ENCODE assay signal across 16 cellular contexts in genomic region chr2:27304488-27305240, GRCh38. TPM values are rescaled to one million over a fixed set of nuclear protein-coding genes. Genes with fewer than 3 reads are reported as not detected.
A peak's percentile ranks its signal among the peaks of the same experiment; 100 is the strongest.
DNase-seq lines count a peak whose midpoint lies in the region; ATAC-seq, FAIRE-seq and TF ChIP-seq lines count a peak whose summit lies in the region.
"Had no signal": no experiment of that assay in that cellular context is flagged by ENCODE, and none has a peak within 500 bp of the region (broad histone marks: within the 10 kb centered on the region; RNA-seq: fewer than 3 reads in every experiment).

No MANE protein-coding gene starts in this region.

- ATAC-seq in heart left ventricle (no peak), K562 (no peak), GM18868 (IDR thresholded peaks at IDR 0.05; ENCODE audit: unreplicated experiment) (no peak)

- CTCF ChIA-PET in K562 (lab: Yijun Ruan, JAX; ENCODE audit: low intra/inter-chr PET ratio) = interaction anchor here (1.3 to 2.7 kb wide), 3 partner anchors 24 to 207 kb away, joined by 8 to 23 read pairs (median 19); no protein-coding TSS in a partner anchor

- no peak overlapping the region for H3K27ac ChIP-seq in heart left ventricle
- H3K27ac ChIP-seq in K562 (ENCODE audit: extremely low read depth, low read depth, low read length) = no peak overlapping the region
- H3K27ac ChIP-seq in osteoblast (ENCODE audit: low read depth, low read length) = no peak overlapping the region
- H3K27ac ChIP-seq: A549, C4-2B had no signal

- H4K20me1 ChIP-seq in K562 (replicated peaks; ENCODE audit: control insufficient read depth, insufficient read depth, low read length) (no peaks in the 10 kb centered on the region), osteoblast (ENCODE audit: insufficient read depth, low read length) (peaks cover 14% of the 10 kb centered on the region)

- H3K9ac ChIP-seq in K562 (ENCODE audit: insufficient read depth in 1 of 2, low read depth in 2 of 2, low read length in 2 of 2) = no peak overlapping the region

- H3K79me2 ChIP-seq in K562 (ENCODE audit: control insufficient read depth, insufficient read depth, low read length) = no peaks in the 10 kb centered on the region
- H3K79me2 ChIP-seq in osteoblast (ENCODE audit: insufficient read depth, low read length) = no peaks in the 10 kb centered on the region

- TF ChIP-seq CTCF in heart left ventricle (IDR thresholded peaks at IDR 0.05) = no peak
- no peak for TF ChIP-seq CTCF in K562 (IDR thresholded peaks at IDR 0.05 in 2 of 3, conservative IDR thresholded peaks at IDR 0.05 in 1 of 3; ENCODE audit: insufficient read depth in 2 of 3, low read depth in 1 of 3, low read length in 3 of 3)
- TF ChIP-seq CTCF in osteoblast (IDR thresholded peaks at IDR 0.05; ENCODE audit: extremely low read depth, low read depth, low read length) = no peak

- H3K4me1 ChIP-seq in heart left ventricle (peaks cover 0 to 36% (median 14%) of the 10 kb centered on the region in 12 donors), K562 (replicated peaks in 1 of 2; ENCODE audit: control insufficient read depth in 2 of 2, insufficient read depth in 2 of 2, low read length in 2 of 2) (peaks cover 0 to 8% of the 10 kb centered on the region in 2 experiments; a peak in 3 of 5 replicates), osteoblast (ENCODE audit: insufficient read depth, low read length) (no peaks in the 10 kb centered on the region)

- H3K36me3 ChIP-seq in heart left ventricle (peaks cover 0 to 85% (median 25%) of the 10 kb centered on the region in 9 donors), K562 (ENCODE audit: control insufficient read depth, insufficient read depth, low read length) (peaks cover 14% of the 10 kb centered on the region; the same call in 2 of the 3 replicates), osteoblast (ENCODE audit: insufficient read depth, low read length) (peaks cover 6% of the 10 kb centered on the region)
- H3K36me3 ChIP-seq: BE2C had no signal

- H3K4me2 ChIP-seq in K562 (ENCODE audit: insufficient read depth, low read length) (no peak overlapping the region), osteoblast (ENCODE audit: insufficient read depth, low read length) (no peak overlapping the region)
- H3K4me2 ChIP-seq: A549 had no signal

- in situ Hi-C loops in K562 (cut with MboI) = no loop called here

- TF ChIP-seq EP300 in K562 (IDR thresholded peaks at IDR 0.05; ENCODE audit: low read length) = no peak

- no peak overlapping the region for H3K4me3 ChIP-seq in heart left ventricle
- H3K4me3 ChIP-seq in K562 = no peak overlapping the region
- no peak overlapping the region for H3K4me3 ChIP-seq in osteoblast (ENCODE audit: insufficient read depth, low read length)
- H3K4me3 ChIP-seq: A549 had no signal

- TF ChIP-seq RAD21 in K562 (CRISPR knock-in tag; conservative IDR thresholded peaks at IDR 0.05 in 1 of 2, IDR thresholded peaks at IDR 0.05 in 1 of 2) = no peak

- peaks cover 0 to 48% (median 23%) of the 10 kb centered on the region in 9 donors for H3K27me3 ChIP-seq in heart left ventricle
- H3K27me3 ChIP-seq in K562 (ENCODE audit: control insufficient read depth in 2 of 2, insufficient read depth in 2 of 2, low read length in 2 of 2) = no peaks in the 10 kb centered on the region
- peaks cover 44% of the 10 kb centered on the region for H3K27me3 ChIP-seq in osteoblast (ENCODE audit: insufficient read depth, low read length)

- 86 to 88% (median 86%) methylated on average over 13 of the region's 13 CpGs for WGBS in heart left ventricle, 4 donors
- 21% methylated on average over 8 of the region's 13 CpGs for WGBS in K562 (ENCODE audit: insufficient coverage, low coverage, missing lambda C conversion rate)

- peak; percentile 37 for FAIRE-seq in K562 (lab: Jason Lieb, UNC)
- FAIRE-seq: A549, GM12892 had no signal

- intact Hi-C loops in cardiac septum (cut with DNase I) (loop anchor here (5.0 kb wide), 2 partner anchors 52 to 207 kb away; no protein-coding TSS in a partner anchor), heart left ventricle (cut with DNase I) (loop anchor here in 4 of 10 donors (5.0 to 10.0 kb wide), 3 partner anchors 42 to 207 kb away; partner anchors contain the start of gene SLC30A3 (in 2 of the 4)), K562 (cut with micrococcal nuclease) (loop anchor here (5.0 kb wide), 3 partner anchors 68 to 378 kb away; partner anchors contain the start of genes EIF2B4 and SNX17)

- H3K9me1 ChIP-seq in K562 (ENCODE audit: control insufficient read depth, insufficient read depth, low read length) = no peaks in the 10 kb centered on the region

- no TSS peak for BruUV-seq in K562 (replicated peaks; lab: Mats Ljungman, UMichigan)

- no peaks in the 10 kb centered on the region for H3K9me3 ChIP-seq in heart left ventricle
- no peaks in the 10 kb centered on the region for H3K9me3 ChIP-seq in K562 (replicated peaks; ENCODE audit: control insufficient read depth, insufficient read depth, low read depth, low read length)
- no peaks in the 10 kb centered on the region for H3K9me3 ChIP-seq in osteoblast (ENCODE audit: low read depth, low read length)
- H3K9me3 ChIP-seq: A549, BE2C had no signal

- H2AFZ ChIP-seq in K562 (ENCODE audit: low read depth, low read length) (no peak overlapping the region), osteoblast (ENCODE audit: low read length) (no peak overlapping the region)

- POLR2A ChIA-PET in K562 (lab: Yijun Ruan, JAX) = interaction anchor here (0.6 to 1.5 kb wide), 2 partner anchors 10 to 329 kb away, joined by 3 to 4 read pairs; no protein-coding TSS in a partner anchor

- DNase-seq in cardiac septum (ENCODE audit: low spot score) = peak; percentile 67
- DNase-seq in heart left ventricle = no peak
- no peak for DNase-seq in K562 (ENCODE audit: extremely low read depth in 1 of 4, low spot score in 3 of 4)
- peak; percentile 46 for DNase-seq in osteoblast (ENCODE audit: insufficient read length, low spot score, missing footprints)
- no peak for DNase-seq in dedifferentiated amniotic fluid mesenchymal stem cell (ENCODE audit: extremely low spot score)
- DNase-seq: BE2C; CD4-positive, alpha-beta memory T cell; DND-41; GDM1; H7 had no signal

- TF ChIP-seq POLR2A in heart left ventricle (IDR thresholded peaks at IDR 0.05) (no peak), K562 (conservative IDR thresholded peaks at IDR 0.05) (no peak)

RNA-seq across cellular contexts. Expression of gene UCN, which starts 3.6 kb away (rescaled TPM):
- total RNA-seq in cardiac septum (2.1 TPM), heart left ventricle (1 to 10 TPM in 6 of 9 donors, under 1 TPM in 3; 0.60 to 2.5 (median 1.1) TPM), K562 (2014; rRNA removed) (2.7 and 2.8 TPM in 2 replicates), K562 (2014; rRNA removed; fragmentation: Illumina TruSeq; extraction: Trizol) (0.25 TPM in 1 of 2 replicates, not detected in the other), K562 (2015; rRNA removed; fragmentation: Illumina TruSeq; extraction: Trizol) (0.64 and 0.65 TPM in 2 replicates), K562 (2021) (2.2 and 2.6 TPM in 2 replicates), osteoblast (0.36 and 1.2 TPM in 2 replicates)
- polyA plus RNA-seq in heart left ventricle (1 to 10 TPM; 1.3 to 1.4 TPM), K562 (2011; rRNA removed) (0.43 and 0.53 TPM in 2 replicates), K562 (2014; fragmentation: Illumina TruSeq; extraction: Trizol) (0.30 and 0.39 TPM in 2 replicates), K562 (2014; fragmentation: Nextera tagmentation; extraction: Ambion mirVana) (under 1 TPM; 0.10 to 0.28 TPM), K562 (2014; rRNA removed) (0.96 and 1.5 TPM in 2 replicates)
- total RNA-seq in K562 (2011; cell fraction: chromatin; rRNA removed; ENCODE audit: low replicate concordance) = 2.2 and 3.1 TPM in 2 replicates
- total RNA-seq in K562 (2011; cell fraction: nucleolus; rRNA removed) = 5.2 and 5.7 TPM in 2 replicates
- 1.5 and 2.2 TPM in 2 replicates for total RNA-seq in K562 (2011; cell fraction: nucleoplasm; rRNA removed)
- 0.53 and 3.9 TPM in 2 replicates for polyA plus RNA-seq in K562 (2011; cell fraction: cytosol; rRNA removed)
- 3.2 and 7.5 TPM in 2 replicates for polyA plus RNA-seq in K562 (2011; cell fraction: nucleus; rRNA removed)
- 1.1 and 5.5 TPM in 2 replicates for polyA plus RNA-seq in K562 (2012)
- not detected in 2 replicates for polyA minus RNA-seq in K562 (2011; rRNA and poly(A)+ RNA removed)
- polyA minus RNA-seq in K562 (2011; cell fraction: cytosol; rRNA and poly(A)+ RNA removed) = 1.1 TPM in 1 of 2 replicates, not detected in the other
- 0.89 and 1.8 TPM in 2 replicates for polyA minus RNA-seq in K562 (2011; cell fraction: nucleus; rRNA and poly(A)+ RNA removed)

RNA-seq across cellular contexts. Expression of gene MPV17, which starts 18.2 kb away (rescaled TPM):
- total RNA-seq in cardiac septum = 69.3 TPM
- 100 to 1,000 TPM in 1 of 9 donors, 10 to 100 TPM in 8; 48.8 to 103 (median 65.7) TPM for total RNA-seq in heart left ventricle
- polyA plus RNA-seq in heart left ventricle = 100 to 1,000 TPM in 1 of 2 donors, 10 to 100 TPM in 1; 69.3 to 134 TPM
- total RNA-seq in K562 (2011; cell fraction: chromatin; rRNA removed; ENCODE audit: low replicate concordance) = 288 and 498 TPM in 2 replicates
- total RNA-seq in K562 (2011; cell fraction: nucleolus; rRNA removed) = 229 and 251 TPM in 2 replicates
- total RNA-seq in K562 (2011; cell fraction: nucleoplasm; rRNA removed) = 296 and 427 TPM in 2 replicates
- total RNA-seq in K562 (2014; rRNA removed) = 54.7 and 74.5 TPM in 2 replicates
- 60.4 and 69.2 TPM in 2 replicates for total RNA-seq in K562 (2014; rRNA removed; fragmentation: Illumina TruSeq; extraction: Trizol)
- total RNA-seq in K562 (2015; rRNA removed; fragmentation: Illumina TruSeq; extraction: Trizol) = 70.2 and 70.9 TPM in 2 replicates
- total RNA-seq in K562 (2021) = 66.8 and 71.2 TPM in 2 replicates
- polyA plus RNA-seq in K562 (2011; rRNA removed) = 140 and 144 TPM in 2 replicates
- 190 and 249 TPM in 2 replicates for polyA plus RNA-seq in K562 (2011; cell fraction: cytosol; rRNA removed)
- polyA plus RNA-seq in K562 (2011; cell fraction: nucleus; rRNA removed) = 280 and 330 TPM in 2 replicates
- polyA plus RNA-seq in K562 (2012) = 99.4 and 107 TPM in 2 replicates
- polyA plus RNA-seq in K562 (2014; fragmentation: Illumina TruSeq; extraction: Trizol) = 107 and 134 TPM in 2 replicates
- polyA plus RNA-seq in K562 (2014; fragmentation: Nextera tagmentation; extraction: Ambion mirVana) = 10 to 100 TPM; 69.8 to 81.8 TPM
- 65.3 and 67.2 TPM in 2 replicates for polyA plus RNA-seq in K562 (2014; rRNA removed)
- polyA minus RNA-seq in K562 (2011; rRNA and poly(A)+ RNA removed) = 141 and 162 TPM in 2 replicates
- polyA minus RNA-seq in K562 (2011; cell fraction: cytosol; rRNA and poly(A)+ RNA removed) = 56.1 and 78.0 TPM in 2 replicates
- polyA minus RNA-seq in K562 (2011; cell fraction: nucleus; rRNA and poly(A)+ RNA removed) = 58.2 and 79.0 TPM in 2 replicates
- total RNA-seq in osteoblast = 98.8 and 112 TPM in 2 replicates

RNA-seq across cellular contexts. Expression of gene TRIM54, which starts 22.4 kb away (rescaled TPM):
- 218 TPM for total RNA-seq in cardiac septum
- total RNA-seq in heart left ventricle = 100 to 1,000 TPM; 175 to 329 (median 241) TPM
- 100 to 1,000 TPM; 128 to 324 TPM for polyA plus RNA-seq in heart left ventricle
- 0.32 TPM in 1 of 2 replicates, not detected in the other for total RNA-seq in K562 (2011; cell fraction: chromatin; rRNA removed; ENCODE audit: low replicate concordance)
- total RNA-seq in K562 (2011; cell fraction: nucleolus; rRNA removed) = not detected in 2 replicates
- not detected in 2 replicates for total RNA-seq in K562 (2011; cell fraction: nucleoplasm; rRNA removed)
- not detected in 2 replicates for total RNA-seq in K562 (2014; rRNA removed)
- total RNA-seq in K562 (2014; rRNA removed; fragmentation: Illumina TruSeq; extraction: Trizol) = not detected in 2 replicates
- not detected in 2 replicates for total RNA-seq in K562 (2015; rRNA removed; fragmentation: Illumina TruSeq; extraction: Trizol)
- not detected in 2 replicates for total RNA-seq in K562 (2021)
- polyA plus RNA-seq in K562 (2011; rRNA removed) = not detected in 2 replicates
- polyA plus RNA-seq in K562 (2011; cell fraction: cytosol; rRNA removed) = not detected in 2 replicates
- 0.08 TPM in 1 of 2 replicates, not detected in the other for polyA plus RNA-seq in K562 (2011; cell fraction: nucleus; rRNA removed)
- 0.08 TPM in 1 of 2 replicates, not detected in the other for polyA plus RNA-seq in K562 (2012)
- not detected in 2 replicates for polyA plus RNA-seq in K562 (2014; fragmentation: Illumina TruSeq; extraction: Trizol)
- not detected for polyA plus RNA-seq in K562 (2014; fragmentation: Nextera tagmentation; extraction: Ambion mirVana)
- not detected in 2 replicates for polyA plus RNA-seq in K562 (2014; rRNA removed)
- not detected in 2 replicates for polyA minus RNA-seq in K562 (2011; rRNA and poly(A)+ RNA removed)
- not detected in 2 replicates for polyA minus RNA-seq in K562 (2011; cell fraction: cytosol; rRNA and poly(A)+ RNA removed)
- not detected in 2 replicates for polyA minus RNA-seq in K562 (2011; cell fraction: nucleus; rRNA and poly(A)+ RNA removed)
- not detected in 2 replicates for total RNA-seq in osteoblast
- polyA plus RNA-seq: CD4-positive, alpha-beta memory T cell had no signal

RNA-seq across cellular contexts. Expression of gene DNAJC5G, which starts 29.4 kb away (rescaled TPM):
- total RNA-seq in cardiac septum = 1.6 TPM
- total RNA-seq in heart left ventricle = 1 to 10 TPM in 5 of 9 donors, under 1 TPM in 4; 0.36 to 3.3 (median 1.2) TPM
- polyA plus RNA-seq in heart left ventricle = 1 to 10 TPM in 1 of 2 donors, under 1 TPM in 1; 0.11 to 1.8 TPM
- 0.35 TPM in 1 of 2 replicates, not detected in the other for total RNA-seq in K562 (2011; cell fraction: chromatin; rRNA removed; ENCODE audit: low replicate concordance)
- total RNA-seq in K562 (2011; cell fraction: nucleolus; rRNA removed) = not detected in 2 replicates
- not detected in 2 replicates for total RNA-seq in K562 (2011; cell fraction: nucleoplasm; rRNA removed)
- not detected in 2 replicates for total RNA-seq in K562 (2014; rRNA removed)
- not detected in 2 replicates for total RNA-seq in K562 (2014; rRNA removed; fragmentation: Illumina TruSeq; extraction: Trizol)
- not detected in 2 replicates for total RNA-seq in K562 (2015; rRNA removed; fragmentation: Illumina TruSeq; extraction: Trizol)
- not detected in 2 replicates for total RNA-seq in K562 (2021)
- polyA plus RNA-seq in K562 (2011; rRNA removed) = not detected in 2 replicates
- polyA plus RNA-seq in K562 (2011; cell fraction: cytosol; rRNA removed) = not detected in 2 replicates
- polyA plus RNA-seq in K562 (2011; cell fraction: nucleus; rRNA removed) = 0.15 and 0.37 TPM in 2 replicates
- polyA plus RNA-seq in K562 (2012) = 0.08 TPM in 1 of 2 replicates, not detected in the other
- polyA plus RNA-seq in K562 (2014; fragmentation: Illumina TruSeq; extraction: Trizol) = not detected in 2 replicates
- not detected for polyA plus RNA-seq in K562 (2014; fragmentation: Nextera tagmentation; extraction: Ambion mirVana)
- polyA plus RNA-seq in K562 (2014; rRNA removed) = 0.43 TPM in 1 of 2 replicates, not detected in the other
- not detected in 2 replicates for polyA minus RNA-seq in K562 (2011; rRNA and poly(A)+ RNA removed)
- not detected in 2 replicates for polyA minus RNA-seq in K562 (2011; cell fraction: cytosol; rRNA and poly(A)+ RNA removed)
- polyA minus RNA-seq in K562 (2011; cell fraction: nucleus; rRNA and poly(A)+ RNA removed) = not detected in 2 replicates
- total RNA-seq in osteoblast = not detected in 2 replicates
- total RNA-seq: CD4-positive, alpha-beta memory T cell; H7; HT1080 had no signal
- polyA plus RNA-seq: A549; AG04450; CD4-positive, alpha-beta memory T cell had no signal

RNA-seq across cellular contexts. Expression of gene SLC30A3, which starts 41.8 kb away (rescaled TPM):
- total RNA-seq in cardiac septum (10.2 TPM), heart left ventricle (10 to 100 TPM in 2 of 9 donors, 1 to 10 TPM in 7; 5.0 to 18.1 (median 9.0) TPM), K562 (2014; rRNA removed) (0.68 and 2.4 TPM in 2 replicates), K562 (2014; rRNA removed; fragmentation: Illumina TruSeq; extraction: Trizol) (0.10 and 0.36 TPM in 2 replicates), K562 (2015; rRNA removed; fragmentation: Illumina TruSeq; extraction: Trizol) (0.41 and 0.58 TPM in 2 replicates), K562 (2021) (2.0 and 2.2 TPM in 2 replicates), osteoblast (under 0.01 and 0.88 TPM in 2 replicates)
- polyA plus RNA-seq in heart left ventricle (1 to 10 TPM; 5.6 to 9.2 TPM), K562 (2011; rRNA removed) (1.2 and 3.1 TPM in 2 replicates), K562 (2014; fragmentation: Illumina TruSeq; extraction: Trizol) (1.1 and 2.2 TPM in 2 replicates), K562 (2014; fragmentation: Nextera tagmentation; extraction: Ambion mirVana) (under 1 TPM in 1 of 2 experiments, not detected in 1; 0.03 TPM), K562 (2014; rRNA removed) (2.3 and 2.7 TPM in 2 replicates)
- 4.4 and 10.5 TPM in 2 replicates for total RNA-seq in K562 (2011; cell fraction: chromatin; rRNA removed; ENCODE audit: low replicate concordance)
- 4.5 and 6.7 TPM in 2 replicates for total RNA-seq in K562 (2011; cell fraction: nucleolus; rRNA removed)
- total RNA-seq in K562 (2011; cell fraction: nucleoplasm; rRNA removed) = 6.2 and 8.4 TPM in 2 replicates
- polyA plus RNA-seq in K562 (2011; cell fraction: cytosol; rRNA removed) = 5.3 and 8.9 TPM in 2 replicates
- 12.9 and 17.5 TPM in 2 replicates for polyA plus RNA-seq in K562 (2011; cell fraction: nucleus; rRNA removed)
- polyA plus RNA-seq in K562 (2012) = 1.6 and 2.0 TPM in 2 replicates
- polyA minus RNA-seq in K562 (2011; rRNA and poly(A)+ RNA removed) = 1.2 and 1.4 TPM in 2 replicates
- 2.7 and 3.5 TPM in 2 replicates for polyA minus RNA-seq in K562 (2011; cell fraction: cytosol; rRNA and poly(A)+ RNA removed)
- 1.9 and 2.3 TPM in 2 replicates for polyA minus RNA-seq in K562 (2011; cell fraction: nucleus; rRNA and poly(A)+ RNA removed)
- total RNA-seq: CD4-positive, alpha-beta memory T cell had no signal
- polyA plus RNA-seq: CD4-positive, alpha-beta memory T cell had no signal

Comparison
In these comparisons a context has a peak if more than half of its experiments do, and no peak if none do; other contexts are left out.
1. DNase-seq: peak in cardiac septum (single experiment) and osteoblast (single experiment); none in heart left ventricle (0 of 5), K562 (0 of 4) and dedifferentiated amniotic fluid mesenchymal stem cell (single experiment).
2. RNA of gene TRIM54, which starts 22.4 kb away (total RNA-seq): 175 to 329 TPM in heart left ventricle and 218 TPM in cardiac septum (single experiment); 0.32 TPM in K562 and not detected in osteoblast; every median in the first group is over 100 times any median in the second.